In genomic region chr5:136722086-136722485, GRCh38 we compare ENCODE assay signal across 34 cellular contexts.
"Had no signal": no experiment of that assay in that cellular context is flagged by ENCODE, and none has a peak within 500 bp of the region (broad histone marks: within the 10 kb centered on the region; RNA-seq: fewer than 3 reads in every experiment).

No MANE protein-coding gene starts in this region.

- H3K27me3 ChIP-seq: MG63 had no signal

- DNase-seq: Karpas-422, Kasumi-1, MG63, MM.1S, MV-4-11, NCI-H1048, NCI-H1092, NCI-H1092 treated with DMSO at 0.1 percent for 48 hours, NCI-H1105, NCI-H1105 treated with DMSO at 0.1 percent for 48 hours, NCI-H1417, NCI-H1417 treated with DMSO at 0.1 percent for 48 hours, NCI-H1436, NCI-H1436 treated with DMSO at 0.1 percent for 48 hours, NCI-H146, NCI-H1694, NCI-H1694 treated with DMSO at 0.1 percent for 48 hours, NCI-H187, NCI-H187 treated with DMSO at 0.1 percent for 48 hours, NCI-H1930, NCI-H2029, NCI-H2029 treated with DMSO at 0.1 percent for 48 hours, NCI-H2081, NCI-H2081 treated with DMSO at 0.1 percent for 48 hours, NCI-H2107, NCI-H2171, NCI-H2171 treated with DMSO at 0.1 percent for 48 hours, NCI-H2227 treated with DMSO at 0.1 percent for 48 hours, NCI-H226, NCI-H345, NCI-H446, NCI-H446 treated with DMSO at 0.1 percent for 48 hours, NCI-H510A, NCI-H510A treated with DMSO at 0.1 percent for 48 hours had no signal

- H3K36me3 ChIP-seq: MG63 had no signal

- H3K9me3 ChIP-seq: MG63 had no signal

- H3K4me3 ChIP-seq: MG63 had no signal
